ENCODE assay signal across 13 cellular contexts in the genomic region with DNA sequence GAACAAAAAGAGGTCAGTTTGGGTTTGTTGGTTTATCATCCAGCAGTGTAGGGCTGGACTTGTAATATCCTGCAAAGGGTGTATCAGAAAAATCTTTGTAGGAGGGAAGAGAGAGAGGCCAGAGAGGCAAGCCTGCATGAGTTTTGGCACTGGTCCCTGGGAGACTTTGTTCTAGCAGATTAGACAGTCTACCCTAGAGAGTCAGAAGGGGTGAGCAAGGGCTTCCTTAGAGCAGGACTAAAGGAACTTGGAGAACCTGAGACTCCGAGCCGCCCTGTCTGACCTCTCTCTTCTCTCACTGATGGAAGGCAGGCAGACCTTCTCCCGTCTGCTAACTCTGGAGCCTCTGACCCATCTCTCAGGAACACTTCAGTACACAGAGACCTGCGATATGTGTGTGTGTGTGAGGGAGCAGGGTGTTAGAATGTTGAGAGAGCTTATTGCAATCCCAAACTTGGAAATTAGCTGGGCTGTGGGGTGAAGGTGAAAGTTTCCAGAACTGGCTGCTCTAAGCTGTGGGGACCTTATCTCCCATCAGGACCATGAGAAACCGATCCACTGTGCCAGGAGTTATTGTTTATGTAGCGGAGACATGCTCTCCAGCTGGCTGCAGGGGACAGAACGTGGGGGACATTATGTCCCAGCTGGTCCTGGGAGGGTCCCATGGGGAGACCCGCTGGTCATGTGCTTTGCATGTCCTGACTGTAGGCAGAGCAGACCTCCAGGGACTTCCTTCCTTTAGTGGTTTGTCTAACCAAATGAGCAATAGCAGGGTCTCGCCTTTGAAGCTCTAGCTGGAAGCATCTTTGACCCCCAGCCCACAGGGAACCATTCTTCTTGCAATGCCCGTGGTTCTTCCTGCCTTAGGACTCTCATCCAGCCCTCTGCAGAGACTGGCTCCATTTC. TPM values are rescaled to one million over a fixed set of nuclear protein-coding genes. Genes with fewer than 3 reads are reported as not detected.
DNase-seq lines count a peak whose midpoint lies in the region; ATAC-seq and TF ChIP-seq lines count a peak whose summit lies in the region.
"Had no signal": no experiment of that assay in that cellular context is flagged by ENCODE, and none has a peak within 500 bp of the region (broad histone marks: within the 10 kb centered on the region; RNA-seq: fewer than 3 reads in every experiment).

No MANE protein-coding gene starts in this region.

- no peak overlapping the region for H3K4me3 ChIP-seq in transverse colon

- ATAC-seq in HG02884 (IDR thresholded peaks at IDR 0.05; ENCODE audit: unreplicated experiment): no peak
- ATAC-seq in GM18873 (IDR thresholded peaks at IDR 0.05; ENCODE audit: low FRiP score, unreplicated experiment): no peak

- H3K9me3 ChIP-seq in transverse colon: no peaks in the 10 kb centered on the region

- H3K27ac Mint-ChIP-seq in glutamatergic neuron (ENCODE audit: unreplicated experiment) (no peak overlapping the region), nephron (peak overlapping the region; percentile 38 to 77 (median 64))
- H3K27ac Mint-ChIP-seq: activated T-helper 2 cell treated with anti-CD3 and anti-CD28 coated beads, Interferon-gamma antibody, Interleukin-2, Interleukin-4, amounts not matched to agents 10 μg/mL and 5 μg/mL and 100 μg/mL, durations not matched to agents 14 hours and 24 hours and 36 hours; CD8-positive, alpha-beta memory T cell had no signal

- H3K4me1 ChIP-seq in transverse colon: peaks cover 20 to 31% (median 24%) of the 10 kb centered on the region in 4 donors

- H3K36me3 Mint-ChIP-seq in glutamatergic neuron (ENCODE audit: unreplicated experiment) (no peaks in the 10 kb centered on the region), nephron (ENCODE audit: low read depth) (peaks cover 34% of the 10 kb centered on the region)
- H3K36me3 Mint-ChIP-seq: CD8-positive, alpha-beta memory T cell had no signal

- no peaks in the 10 kb centered on the region for H3K27me3 ChIP-seq in transverse colon

- WGBS in transverse colon (ENCODE audit: low coverage in 1 of 2), 2 donors: 50 to 85% methylated on average over 3 to 9 of the region's 10 CpGs

- H3K27ac ChIP-seq in transverse colon: peak overlapping the region; percentile 61 to 83 (median 64)

- TF ChIP-seq EP300 in transverse colon (IDR thresholded peaks at IDR 0.05; ENCODE audit: low read depth): peak; percentile 48

- in situ Hi-C loops in transverse colon (cut with MboI; ENCODE audit: low pct_ligation_motif_present in 1 of 4, low pct_unique_long_range_greater_than_20kb in 1 of 4, low sequenced_read_pairs in 3 of 4): no loop called here

- TF ChIP-seq CTCF in glutamatergic neuron (IDR thresholded peaks at IDR 0.05; ENCODE audit: partially characterized antibody, unreplicated experiment): no peak
- TF ChIP-seq CTCF in nephron (IDR thresholded peaks at IDR 0.05; ENCODE audit: unreplicated experiment in 3 of 3): no peak
- TF ChIP-seq CTCF in transverse colon (IDR thresholded peaks at IDR 0.05): no peak

- H3K9me3 Mint-ChIP-seq in glutamatergic neuron (ENCODE audit: unreplicated experiment) (peaks cover 3% of the 10 kb centered on the region), nephron (no peaks in the 10 kb centered on the region)
- H3K9me3 Mint-ChIP-seq: activated T-helper 2 cell treated with anti-CD3 and anti-CD28 coated beads, Interferon-gamma antibody, Interleukin-2, Interleukin-4, amounts not matched to agents 10 μg/mL and 5 μg/mL and 100 μg/mL, durations not matched to agents 14 hours and 24 hours and 36 hours; CD8-positive, alpha-beta memory T cell had no signal

- TF ChIP-seq POLR2A in transverse colon (IDR thresholded peaks at IDR 0.05): no peak

- intact Hi-C loops in transverse colon (cut with DNase I; ENCODE audit: low total_unique reads): no loop called here

- no peaks in the 10 kb centered on the region for H3K27me3 Mint-ChIP-seq in glutamatergic neuron (ENCODE audit: unreplicated experiment)
- peaks cover 4% of the 10 kb centered on the region for H3K27me3 Mint-ChIP-seq in nephron (ENCODE audit: low read depth)

- H3K36me3 ChIP-seq in transverse colon: no peaks in the 10 kb centered on the region

- H3K4me1 Mint-ChIP-seq in glutamatergic neuron (ENCODE audit: low read depth, unreplicated experiment) (peaks cover 8% of the 10 kb centered on the region), nephron (peaks cover 40% of the 10 kb centered on the region)
- H3K4me1 Mint-ChIP-seq: CD8-positive, alpha-beta memory T cell had no signal

- DNase-seq in astrocyte of the hippocampus (ENCODE audit: low read depth, low spot score): peak; percentile 26
- peak; percentile 35 for DNase-seq in glutamatergic neuron
- DNase-seq in transverse colon: no peak
- no peak for DNase-seq in dedifferentiated amniotic fluid mesenchymal stem cell (ENCODE audit: extremely low spot score)
- DNase-seq in CD1c-positive myeloid dendritic cell (ENCODE audit: extremely low spot score): no peak
- DNase-seq: activated CD4-positive, CD25-positive, alpha-beta regulatory T cell treated with anti-CD3 and anti-CD28 coated beads, Interleukin-2, amount 50 U/mL, for 72 hours; CD8-positive, alpha-beta memory T cell; effector CD4-positive, alpha-beta T cell; NCI-H446 had no signal

- H3K4me3 Mint-ChIP-seq in glutamatergic neuron (ENCODE audit: unreplicated experiment) (no peak overlapping the region), nephron (no peak overlapping the region)
- H3K4me3 Mint-ChIP-seq: CD8-positive, alpha-beta memory T cell had no signal

RNA-seq across cellular contexts. Expression of a gene that starts 51.1 kb away (rescaled TPM):
- total RNA-seq in glutamatergic neuron (ENCODE audit: unreplicated experiment) (15.2 TPM), transverse colon (100 to 1,000 TPM in 1 of 4 donors, 10 to 100 TPM in 3; 49.7 to 158 (median 62.4) TPM)

Comparison
In these comparisons a context has a peak if more than half of its experiments do, and no peak if none do; other contexts are left out.
1. DNase-seq: peak in astrocyte of the hippocampus (single experiment) and glutamatergic neuron (single experiment); none in transverse colon (single experiment), dedifferentiated amniotic fluid mesenchymal stem cell (single experiment) and CD1c-positive myeloid dendritic cell (single experiment).